Comparison of ENCODE assay signal across 8 cellular contexts in genomic region chr12:117025481-117026151, GRCh38.
DNase-seq lines count a peak whose midpoint lies in the region; ATAC-seq and TF ChIP-seq lines count a peak whose summit lies in the region.

No MANE protein-coding gene starts in this region.

- intact Hi-C loops in lower lobe of right lung (cut with DNase I) = loop anchor here (10.0 kb wide), 1 partner anchor 89 kb away; no protein-coding TSS in a partner anchor

- DNase-seq in EH (ENCODE audit: low read depth) = peak; percentile 74
- peak; percentile 54 for DNase-seq in NCI-H446 treated with DMSO at 0.1 percent for 48 hours (lab: John Stamatoyannopoulos, UW)
- DNase-seq in activated CD4-positive, alpha-beta T cell treated with anti-CD3 and anti-CD28 coated beads, Interleukin-2, amount 50 U/mL, for 48 hours = peak; percentile 53 to 58
- peak; percentile 14 for DNase-seq in effector CD4-positive, alpha-beta T cell
- peak; percentile 72 for DNase-seq in lower lobe of right lung
- DNase-seq in stimulated activated CD8-positive, alpha-beta memory T cell treated with anti-CD3 and anti-CD28 coated beads, Interleukin-15, amount 100 ng/mL, for 24 hours (ENCODE audit: low read depth) = peak; percentile 26

- H3K4me3 ChIP-seq in lower lobe of right lung = no peak overlapping the region

- no peaks in the 10 kb centered on the region for H3K27me3 ChIP-seq in lower lobe of right lung (ENCODE audit: low read depth)

- peaks cover 9% of the 10 kb centered on the region for H3K4me1 ChIP-seq in lower lobe of right lung

- ATAC-seq in HG03045 (IDR thresholded peaks at IDR 0.05; ENCODE audit: unreplicated experiment) (peak; percentile 56), lower lobe of right lung (peak; percentile 82 to 84), HG03139 (IDR thresholded peaks at IDR 0.05; ENCODE audit: unreplicated experiment) (no peak)

- H3K36me3 ChIP-seq in lower lobe of right lung = peaks cover 76% of the 10 kb centered on the region

- H3K9me3 ChIP-seq in lower lobe of right lung = no peaks in the 10 kb centered on the region

- TF ChIP-seq CTCF in lower lobe of right lung (IDR thresholded peaks at IDR 0.05) = peak; percentile 93

- no peak overlapping the region for H3K27ac ChIP-seq in lower lobe of right lung

Comparison
In these comparisons a context has a peak if more than half of its experiments do, and no peak if none do; other contexts are left out.
1. DNase-seq: peak in every context shown above with its lines; median percentile 74 in EH; 72 in lower lobe of right lung; 56 in activated CD4-positive, alpha-beta T cell treated with anti-CD3 and anti-CD28 coated beads, Interleukin-2, amount 50 U/mL, for 48 hours; 54 in NCI-H446 treated with DMSO at 0.1 percent for 48 hours; 26 in stimulated activated CD8-positive, alpha-beta memory T cell treated with anti-CD3 and anti-CD28 coated beads, Interleukin-15, amount 100 ng/mL, for 24 hours; 14 in effector CD4-positive, alpha-beta T cell.